Comparison of ENCODE assay signal across 8 cellular contexts in genomic region chr7:111089822-111090426, GRCh38. TPM values are rescaled to one million over a fixed set of nuclear protein-coding genes. Genes with fewer than 3 reads are reported as not detected.
DNase-seq lines count a peak whose midpoint lies in the region; ATAC-seq, FAIRE-seq and TF ChIP-seq lines count a peak whose summit lies in the region.

No MANE protein-coding gene starts in this region.

- TF ChIP-seq EP300 in Ishikawa (IDR thresholded peaks at IDR 0.05; ENCODE audit: borderline replicate concordance), result no peak

- ATAC-seq in GM19035 (IDR thresholded peaks at IDR 0.05; ENCODE audit: unreplicated experiment) (peak; percentile 56), HG03520 (IDR thresholded peaks at IDR 0.05; ENCODE audit: unreplicated experiment) (no peak)

- no peaks in the 10 kb centered on the region for H3K27me3 Mint-ChIP-seq in CD4-positive, alpha-beta memory T cell

- no peaks in the 10 kb centered on the region for H3K9me3 Mint-ChIP-seq in CD4-positive, alpha-beta memory T cell

- peak; percentile 86 for FAIRE-seq in RCC 7860 (lab: Jason Lieb, UNC)

- peaks cover 7% of the 10 kb centered on the region for H3K4me1 ChIP-seq in CD4-positive, alpha-beta memory T cell (ENCODE audit: insufficient read depth, low read length)

- H3K27ac ChIP-seq in CD4-positive, alpha-beta memory T cell (ENCODE audit: low read depth, low read length), result no peak overlapping the region
- no peak overlapping the region for H3K27ac ChIP-seq in dorsolateral prefrontal cortex

- no peak overlapping the region for H3K27ac Mint-ChIP-seq in CD4-positive, alpha-beta memory T cell

- peaks cover 5 to 17% (median 9%) of the 10 kb centered on the region in 4 donors for H3K4me1 Mint-ChIP-seq in CD4-positive, alpha-beta memory T cell

- DNase-seq in CD4-positive, alpha-beta memory T cell, result peak in 4 of 5 donors; percentile 22 to 42 (median 32)
- DNase-seq in RCC 7860 (ENCODE audit: low spot score) (peak; percentile 57), dorsolateral prefrontal cortex (no peak), midbrain (lab: John Stamatoyannopoulos, UW) (peak; percentile 20), posterior vena cava (ENCODE audit: low spot score) (no peak)

- no peaks in the 10 kb centered on the region for H3K36me3 Mint-ChIP-seq in CD4-positive, alpha-beta memory T cell

- H3K9me3 ChIP-seq in CD4-positive, alpha-beta memory T cell (ENCODE audit: control insufficient read depth in 1 of 2, low read length in 2 of 2), result no peaks in the 10 kb centered on the region

- peak; percentile 66 to 90 (median 82) for TF ChIP-seq CTCF in dorsolateral prefrontal cortex (IDR thresholded peaks at IDR 0.05 in 54 of 56, conservative IDR thresholded peaks at IDR 0.05 in 2 of 56; ENCODE audit: low read depth in 1 of 56, partially characterized antibody in 56 of 56)

- no peak overlapping the region for H3K4me3 ChIP-seq in CD4-positive, alpha-beta memory T cell (ENCODE audit: low read length in 2 of 2)
- peak overlapping the region in 7 of 59 donors; percentile 50 to 83 (median 71) for H3K4me3 ChIP-seq in dorsolateral prefrontal cortex

- H3K4me3 Mint-ChIP-seq in CD4-positive, alpha-beta memory T cell, result peak overlapping the region in 1 of 8 donors; percentile 22

- TF ChIP-seq RAD21 in Ishikawa (IDR thresholded peaks at IDR 0.05; ENCODE audit: low read depth), result peak; percentile 62

- H3K27me3 ChIP-seq in CD4-positive, alpha-beta memory T cell (ENCODE audit: insufficient read depth, low read length), result no peaks in the 10 kb centered on the region
- no peaks in the 10 kb centered on the region for H3K27me3 ChIP-seq in dorsolateral prefrontal cortex

- intact Hi-C loops in CD4-positive, alpha-beta memory T cell (cut with micrococcal nuclease), result loop anchor here (1.0 to 5.0 kb wide), 2 partner anchors 396 to 472 kb away; partner anchors contain the start of gene IMMP2L
- intact Hi-C loops in dorsolateral prefrontal cortex (cut with DNase I) (loop anchor here (5.0 to 10.0 kb wide), 3 partner anchors 397 to 645 kb away; partner anchors contain the start of gene IMMP2L (in 1 of the 2)), posterior vena cava (cut with DNase I) (loop anchor here (10.0 kb wide), 1 partner anchor 645 kb away; no protein-coding TSS in a partner anchor)

- POLR2A ChIA-PET in CD4-positive, alpha-beta memory T cell (lab: Charles Lee; ENCODE audit: partially characterized antibody), result no interaction called here

- H3K36me3 ChIP-seq in CD4-positive, alpha-beta memory T cell (ENCODE audit: insufficient read depth, low read length), result no peaks in the 10 kb centered on the region

- CTCF ChIA-PET in CD4-positive, alpha-beta memory T cell (lab: Charles Lee; ENCODE audit: partially characterized antibody), result interaction anchor here (0.7 to 1.2 kb wide), 4 partner anchors 13 to 629 kb away, joined by 3 to 5 read pairs (median 4); no protein-coding TSS in a partner anchor

TF ChIP-seq in Ishikawa, 13 proteins besides CTCF, POLR2A, EP300 and RAD21:
- TF ChIP-seq TCF12 (IDR thresholded peaks at IDR 0.05; ENCODE audit: low read depth), result no peak
- TF ChIP-seq, protein P1, sequence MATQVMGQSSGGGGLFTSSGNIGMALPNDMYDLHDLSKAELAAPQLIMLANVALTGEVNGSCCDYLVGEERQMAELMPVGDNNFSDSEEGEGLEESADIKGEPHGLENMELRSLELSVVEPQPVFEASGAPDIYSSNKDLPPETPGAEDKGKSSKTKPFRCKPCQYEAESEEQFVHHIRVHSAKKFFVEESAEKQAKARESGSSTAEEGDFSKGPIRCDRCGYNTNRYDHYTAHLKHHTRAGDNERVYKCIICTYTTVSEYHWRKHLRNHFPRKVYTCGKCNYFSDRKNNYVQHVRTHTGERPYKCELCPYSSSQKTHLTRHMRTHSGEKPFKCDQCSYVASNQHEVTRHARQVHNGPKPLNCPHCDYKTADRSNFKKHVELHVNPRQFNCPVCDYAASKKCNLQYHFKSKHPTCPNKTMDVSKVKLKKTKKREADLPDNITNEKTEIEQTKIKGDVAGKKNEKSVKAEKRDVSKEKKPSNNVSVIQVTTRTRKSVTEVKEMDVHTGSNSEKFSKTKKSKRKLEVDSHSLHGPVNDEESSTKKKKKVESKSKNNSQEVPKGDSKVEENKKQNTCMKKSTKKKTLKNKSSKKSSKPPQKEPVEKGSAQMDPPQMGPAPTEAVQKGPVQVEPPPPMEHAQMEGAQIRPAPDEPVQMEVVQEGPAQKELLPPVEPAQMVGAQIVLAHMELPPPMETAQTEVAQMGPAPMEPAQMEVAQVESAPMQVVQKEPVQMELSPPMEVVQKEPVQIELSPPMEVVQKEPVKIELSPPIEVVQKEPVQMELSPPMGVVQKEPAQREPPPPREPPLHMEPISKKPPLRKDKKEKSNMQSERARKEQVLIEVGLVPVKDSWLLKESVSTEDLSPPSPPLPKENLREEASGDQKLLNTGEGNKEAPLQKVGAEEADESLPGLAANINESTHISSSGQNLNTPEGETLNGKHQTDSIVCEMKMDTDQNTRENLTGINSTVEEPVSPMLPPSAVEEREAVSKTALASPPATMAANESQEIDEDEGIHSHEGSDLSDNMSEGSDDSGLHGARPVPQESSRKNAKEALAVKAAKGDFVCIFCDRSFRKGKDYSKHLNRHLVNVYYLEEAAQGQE (IDR thresholded peaks at IDR 0.05; ENCODE audit: low read depth), result no peak
- no peak for TF ChIP-seq NFIC (IDR thresholded peaks at IDR 0.05)
- no peak for TF ChIP-seq CEBPB (IDR thresholded peaks at IDR 0.05)
- no peak for TF ChIP-seq ZBTB7A (IDR thresholded peaks at IDR 0.05; ENCODE audit: low read depth)
- no peak for TF ChIP-seq TAF1 (IDR thresholded peaks at IDR 0.05; ENCODE audit: low read depth)
- no peak for TF ChIP-seq USF1 (IDR thresholded peaks at IDR 0.05)
- TF ChIP-seq CREB1 (IDR thresholded peaks at IDR 0.05; ENCODE audit: low read depth), result no peak
- TF ChIP-seq FOXM1 (IDR thresholded peaks at IDR 0.05; ENCODE audit: borderline replicate concordance, low read depth), result no peak
- TF ChIP-seq YY1 (IDR thresholded peaks at IDR 0.05; ENCODE audit: low read depth), result no peak
TF ChIP-seq in Ishikawa: peak in this region for 0.

RNA-seq across cellular contexts. Expression of gene LRRN3, which starts 1.0 kb away (rescaled TPM):
- total RNA-seq in CD4-positive, alpha-beta memory T cell, result 10 to 100 TPM; 41.5 to 42.7 TPM
- polyA plus RNA-seq in CD4-positive, alpha-beta memory T cell, result 10 to 100 TPM; 10.8 to 12.9 TPM
- 10 to 100 TPM; 12.6 to 47.0 (median 31.6) TPM for total RNA-seq in dorsolateral prefrontal cortex
- 1 to 10 TPM in 1 of 2 donors, under 1 TPM in 1; 0.05 to 1.3 TPM for total RNA-seq in posterior vena cava

Comparison
In these comparisons a context has a peak if more than half of its experiments do, and no peak if none do; other contexts are left out.
1. DNase-seq: peak in CD4-positive, alpha-beta memory T cell (4 of 5), RCC 7860 (single experiment) and midbrain (single experiment); none in dorsolateral prefrontal cortex (0 of 10) and posterior vena cava (single experiment).
2. RNA of gene LRRN3, which starts 1.0 kb away (total RNA-seq): 41.5 to 42.7 TPM in CD4-positive, alpha-beta memory T cell and 12.6 to 47.0 TPM in dorsolateral prefrontal cortex; 0.05 to 1.3 TPM in posterior vena cava; every median in the first group is over 4 times any median in the second.